ENCODE assay signal across 15 cellular contexts in the genomic region with DNA sequence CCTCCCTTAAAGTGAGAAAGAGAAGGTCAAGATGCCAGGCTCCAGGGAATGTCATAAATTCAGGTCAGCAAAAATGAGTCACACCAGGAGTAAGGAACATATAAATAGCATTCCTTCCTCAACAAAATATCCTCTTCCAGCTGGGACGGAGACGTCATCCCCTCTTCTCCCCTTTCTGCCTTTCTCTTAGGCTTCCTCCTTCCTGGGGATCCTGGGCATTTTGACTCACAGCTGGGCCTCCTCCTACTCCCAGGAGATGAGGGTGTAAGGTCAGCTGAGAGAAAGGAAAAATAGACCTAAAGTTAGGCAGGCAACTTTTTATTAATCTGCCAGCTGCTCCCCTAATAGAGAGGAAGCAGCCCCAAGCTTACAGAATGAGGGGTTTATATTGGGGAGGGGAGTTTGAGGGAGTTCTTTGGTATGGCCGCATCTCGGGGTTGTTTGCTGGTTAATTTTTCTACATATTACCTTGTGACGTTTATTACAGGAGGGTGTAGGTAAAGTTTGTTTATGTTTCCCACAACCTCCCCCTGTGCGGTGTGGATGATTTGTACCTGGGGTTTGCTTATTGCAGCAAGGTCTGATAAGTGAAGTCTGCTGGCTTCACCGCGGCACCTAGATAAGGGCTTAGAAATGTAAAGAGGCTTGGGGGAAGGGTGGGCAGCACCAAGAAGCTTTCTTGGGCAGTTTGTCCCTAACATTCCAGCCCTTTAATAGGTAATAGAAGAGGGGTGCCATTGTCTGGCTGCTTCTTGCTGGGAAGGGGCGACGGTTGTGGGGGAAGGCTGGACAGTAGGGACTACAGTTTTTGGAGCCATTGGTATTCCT. TPM values are rescaled to one million over a fixed set of nuclear protein-coding genes. Genes with fewer than 3 reads are reported as not detected.
DNase-seq lines count a peak whose midpoint lies in the region; ATAC-seq, FAIRE-seq and TF ChIP-seq lines count a peak whose summit lies in the region.
"Had no signal": no experiment of that assay in that cellular context is flagged by ENCODE, and none has a peak within 500 bp of the region (broad histone marks: within the 10 kb centered on the region; RNA-seq: fewer than 3 reads in every experiment).

No MANE protein-coding gene starts in this region.

- no peaks in the 10 kb centered on the region for H3K4me1 Mint-ChIP-seq in Calu3 (ENCODE audit: low read depth, unreplicated experiment)

- peak overlapping the region; percentile 48 to 63 (median 58) for H3K4me3 ChIP-seq in HepG2 (replicated peaks in 1 of 3; ENCODE audit: insufficient read depth in 1 of 3, low read depth in 2 of 3, low read length in 3 of 3)
- no peak overlapping the region for H3K4me3 ChIP-seq in right lobe of liver
- H3K4me3 ChIP-seq in brain microvascular endothelial cell (ENCODE audit: low read depth, low read length) = no peak overlapping the region

- H3K27ac ChIP-seq in HepG2 (ENCODE audit: extremely low read length, insufficient read depth, low read length) (peak overlapping the region; percentile 62), right lobe of liver (no peak overlapping the region), brain microvascular endothelial cell (no peak overlapping the region)

- POLR2A ChIA-PET in HepG2 (lab: Yijun Ruan, JAX) = interaction anchor here (1.0 to 4.0 kb wide), 7 partner anchors 10 to 148 kb away, joined by 3 to 30 read pairs (median 6); partner anchors contain the start of genes DCTPP1, ZNF688, ZNF689 and ZNF764

- peak overlapping the region; percentile 67 for H3K9ac ChIP-seq in HepG2 (ENCODE audit: insufficient read depth, low read depth, low read length)

- no peak overlapping the region for H3K4me3 Mint-ChIP-seq in Calu3 (ENCODE audit: low read depth, unreplicated experiment)
- H3K4me3 Mint-ChIP-seq: activated CD8-positive, alpha-beta memory T cell treated with anti-CD3 and anti-CD28 coated beads, Interleukin-2, amount 10 ng/mL, durations not matched to agents 7 days and 5 days; activated naive CD8-positive, alpha-beta T cell; natural killer cell treated with Interleukin-12 subunit alpha and Interleukin-12 subunit beta and Interleukin-15 and Interleukin-18, amount 100 ng/mL, for 72 hours had no signal

- peak; percentile 47 for DNase-seq in HepG2 (ENCODE audit: low spot score)
- DNase-seq in right lobe of liver = no peak
- peak; percentile 15 for DNase-seq in brain microvascular endothelial cell
- DNase-seq in left kidney (ENCODE audit: low read depth, low spot score) = peak; percentile 53
- no peak for DNase-seq in sciatic nerve (ENCODE audit: low spot score)
- no peak for DNase-seq in kidney glomerular epithelial cell (lab: John Stamatoyannopoulos, UW)
- no peak for DNase-seq in NCI-H82 treated with DMSO at 0.1 percent for 48 hours (lab: John Stamatoyannopoulos, UW; ENCODE audit: unreplicated experiment)
- DNase-seq in Calu3 = no peak
- DNase-seq: activated CD8-positive, alpha-beta memory T cell treated with anti-CD3 and anti-CD28 coated beads, Interleukin-2, amount 10 ng/mL, durations not matched to agents 7 days and 5 days; effector CD4-positive, alpha-beta T cell; NCI-H2171 had no signal

- no peak for TF ChIP-seq CTCF in HepG2 (CRISPR knock-in tag; IDR thresholded peaks at IDR 0.05)
- TF ChIP-seq CTCF in right lobe of liver (IDR thresholded peaks at IDR 0.05) = no peak
- TF ChIP-seq CTCF in brain microvascular endothelial cell (IDR thresholded peaks at IDR 0.05; ENCODE audit: low read depth, low read length, missing control alignments) = no peak
- TF ChIP-seq CTCF in Calu3 (IDR thresholded peaks at IDR 0.05; ENCODE audit: unreplicated experiment) = no peak

- H3K36me3 ChIP-seq in HepG2 (replicated peaks in 1 of 2; ENCODE audit: control insufficient read depth in 1 of 2, insufficient read depth in 2 of 2, low read length in 2 of 2) (no peaks in the 10 kb centered on the region), right lobe of liver (no peaks in the 10 kb centered on the region), brain microvascular endothelial cell (replicated peaks) (no peaks in the 10 kb centered on the region)

- no peaks in the 10 kb centered on the region for H4K20me1 ChIP-seq in HepG2 (ENCODE audit: insufficient read depth, low read length)

- H3K4me2 ChIP-seq in HepG2 (ENCODE audit: low read depth, low read length) = peak overlapping the region; percentile 97

- H3K36me3 Mint-ChIP-seq in Calu3 (ENCODE audit: insufficient read depth, unreplicated experiment) = no peaks in the 10 kb centered on the region
- H3K36me3 Mint-ChIP-seq: natural killer cell treated with Interleukin-12 subunit alpha and Interleukin-12 subunit beta and Interleukin-15 and Interleukin-18, amount 100 ng/mL, for 72 hours had no signal

- H3K27me3 Mint-ChIP-seq in Calu3 (ENCODE audit: unreplicated experiment) = peaks cover 12% of the 10 kb centered on the region
- H3K27me3 Mint-ChIP-seq: activated CD8-positive, alpha-beta memory T cell treated with anti-CD3 and anti-CD28 coated beads, Interleukin-2, amount 10 ng/mL, durations not matched to agents 7 days and 5 days; activated naive CD8-positive, alpha-beta T cell; natural killer cell treated with Interleukin-12 subunit alpha and Interleukin-12 subunit beta and Interleukin-15 and Interleukin-18, amount 100 ng/mL, for 72 hours had no signal

- no peak overlapping the region for H3K27ac Mint-ChIP-seq in Calu3 (ENCODE audit: unreplicated experiment)
- H3K27ac Mint-ChIP-seq: activated CD8-positive, alpha-beta memory T cell treated with anti-CD3 and anti-CD28 coated beads, Interleukin-2, amount 10 ng/mL, durations not matched to agents 7 days and 5 days; activated naive CD8-positive, alpha-beta T cell; natural killer cell treated with Interleukin-12 subunit alpha and Interleukin-12 subunit beta and Interleukin-15 and Interleukin-18, amount 100 ng/mL, for 72 hours had no signal

- H3K9me3 ChIP-seq in HepG2 (ENCODE audit: low read length) = no peaks in the 10 kb centered on the region
- no peaks in the 10 kb centered on the region for H3K9me3 ChIP-seq in right lobe of liver

- intact Hi-C loops in HepG2 (cut with micrococcal nuclease; ENCODE audit: unreplicated experiment) = loop anchor here (5.0 kb wide), 1 partner anchor 76 kb away; no protein-coding TSS in a partner anchor
- intact Hi-C loops in right lobe of liver (cut with DNase I) = no loop called here
- intact Hi-C loops in sciatic nerve (cut with DNase I) = no loop called here
- intact Hi-C loops in Calu3 (cut with micrococcal nuclease; ENCODE audit: unreplicated experiment) = no loop called here

- no peak overlapping the region for H2AFZ ChIP-seq in HepG2 (ENCODE audit: low read length)

- peak; percentile 21 for FAIRE-seq in HepG2 (lab: Jason Lieb, UNC)
- FAIRE-seq: GM12892, TTC549 had no signal

- H3K79me2 ChIP-seq in HepG2 (ENCODE audit: insufficient read depth, low read length) = no peaks in the 10 kb centered on the region

- WGBS in HepG2 (ENCODE audit: low lambda C conversion rate) = 3% methylated on average over 10 of the region's 10 CpGs
- 73% methylated on average over 9 of the region's 10 CpGs for WGBS in right lobe of liver (ENCODE audit: insufficient coverage, low coverage, low lambda C conversion rate, missing lambda C conversion rate)

- H3K9me3 Mint-ChIP-seq in Calu3 (ENCODE audit: low read depth, unreplicated experiment) = no peaks in the 10 kb centered on the region
- H3K9me3 Mint-ChIP-seq: natural killer cell treated with Interleukin-12 subunit alpha and Interleukin-12 subunit beta and Interleukin-15 and Interleukin-18, amount 100 ng/mL, for 72 hours had no signal

- no peaks in the 10 kb centered on the region for H3K27me3 ChIP-seq in HepG2 (ENCODE audit: control insufficient read depth in 1 of 2, insufficient read depth in 2 of 2, low read length in 2 of 2)
- H3K27me3 ChIP-seq in right lobe of liver = no peaks in the 10 kb centered on the region
- H3K27me3 ChIP-seq in brain microvascular endothelial cell (replicated peaks) = no peaks in the 10 kb centered on the region

- 0 out of 4 replicates have a peak, but pooled peaks of 1 of the 2 experiments have one; percentile 15 for TF ChIP-seq POLR2A in HepG2 (IDR thresholded peaks at IDR 0.05; ENCODE audit: insufficient read depth in 1 of 2, low read depth in 2 of 2, low read length in 2 of 2)
- no peak for TF ChIP-seq POLR2A in right lobe of liver (IDR thresholded peaks at IDR 0.05)

- no peak for TF ChIP-seq RAD21 in HepG2 (CRISPR knock-in tag; IDR thresholded peaks at IDR 0.05)

- H3K4me1 ChIP-seq in HepG2 (ENCODE audit: insufficient read depth, low read length) = peaks cover 72% of the 10 kb centered on the region
- H3K4me1 ChIP-seq in right lobe of liver = no peaks in the 10 kb centered on the region

- no peak; a peak in 1 of 4 replicates for TF ChIP-seq EP300 in HepG2 (IDR thresholded peaks at IDR 0.05; ENCODE audit: low read depth in 2 of 2, low read length in 2 of 2)
- TF ChIP-seq EP300 in HepG2 (CRISPR knock-in tag; IDR thresholded peaks at IDR 0.05; ENCODE audit: borderline replicate concordance) = no peak

- CTCF ChIA-PET in HepG2 (lab: Yijun Ruan, JAX; ENCODE audit: low intra/inter-chr PET ratio, low total read pairs) = no interaction called here
- CTCF ChIA-PET in Calu3 (lab: Charles Lee) = interaction anchor here (1.0 to 1.7 kb wide), 2 partner anchors 17 to 112 kb away, joined by 3 to 7 read pairs; partner anchors contain the start of genes DCTPP1 and ZNF764

- ATAC-seq in HepG2 (peak; percentile 43), right lobe of liver (no peak), sciatic nerve (no peak)
- ATAC-seq: activated CD8-positive, alpha-beta memory T cell treated with anti-CD3 and anti-CD28 coated beads, Interleukin-2, amount 10 ng/mL, durations not matched to agents 7 days and 5 days; natural killer cell treated with Interleukin-12 subunit alpha and Interleukin-12 subunit beta and Interleukin-15 and Interleukin-18, amount 100 ng/mL, for 72 hours had no signal

- no TSS peak for BruUV-seq in HepG2 (replicated peaks; lab: Mats Ljungman, UMichigan)
- no TSS peak for BruUV-seq in Calu3 (replicated peaks; lab: Mats Ljungman, UMichigan)

- in situ Hi-C loops in HepG2 (cut with HindIII; ENCODE audit: extremely low pct_ligation_motif_present, low pct_unique_long_range_greater_than_20kb) = no loop called here
- in situ Hi-C loops in brain microvascular endothelial cell (cut with HindIII; ENCODE audit: low pct_ligation_motif_present, low sequenced_read_pairs) = no loop called here

RNA-seq across cellular contexts. Expression of gene ZNF747, which starts 7.1 kb away (rescaled TPM):
- total RNA-seq in HepG2 (2016; rRNA removed; fragmentation: Illumina TruSeq; extraction: Trizol) (8.8 and 10.2 TPM in 2 replicates), right lobe of liver (1 to 10 TPM; 5.3 to 9.7 (median 6.4) TPM), sciatic nerve (12.7 TPM), Calu3 (2022) (12.3 and 15.4 TPM in 2 replicates)
- total RNA-seq in HepG2 (2016; cell fraction: cytosol; rRNA removed; fragmentation: Illumina TruSeq; extraction: Trizol; ENCODE audit: low read depth) = 2.7 and 2.8 TPM in 2 replicates
- total RNA-seq in HepG2 (2016; cell fraction: insoluble cytoplasmic fraction; rRNA removed; fragmentation: Illumina TruSeq; extraction: Trizol) = 10.3 and 10.8 TPM in 2 replicates
- 8.9 and 9.2 TPM in 2 replicates for total RNA-seq in HepG2 (2016; cell fraction: membrane; rRNA removed; fragmentation: Illumina TruSeq; extraction: Trizol)
- 7.3 and 9.1 TPM in 2 replicates for total RNA-seq in HepG2 (2016; cell fraction: nucleus; rRNA removed; fragmentation: Illumina TruSeq; extraction: Trizol)
- 7.0 and 7.2 TPM in 2 replicates for polyA plus RNA-seq in HepG2 (2011; rRNA removed)
- polyA plus RNA-seq in HepG2 (2011; cell fraction: cytosol; rRNA removed) = 5.7 and 6.4 TPM in 2 replicates
- polyA plus RNA-seq in HepG2 (2011; cell fraction: nucleus; rRNA removed) = 9.4 and 11.1 TPM in 2 replicates
- 2.3 and 3.6 TPM in 2 replicates for polyA plus RNA-seq in HepG2 (2012)
- polyA plus RNA-seq in HepG2 (2016; cell fraction: cytosol; fragmentation: Illumina TruSeq; extraction: Trizol; ENCODE audit: low read depth) = 1.7 and 1.9 TPM in 2 replicates
- 9.4 and 9.8 TPM in 2 replicates for polyA plus RNA-seq in HepG2 (2016; cell fraction: insoluble cytoplasmic fraction; fragmentation: Illumina TruSeq; extraction: Trizol; ENCODE audit: low read depth)
- polyA plus RNA-seq in HepG2 (2016; cell fraction: membrane; fragmentation: Illumina TruSeq; extraction: Trizol; ENCODE audit: low read depth) = 5.7 and 5.8 TPM in 2 replicates
- polyA plus RNA-seq in HepG2 (2016; cell fraction: nucleus; fragmentation: Illumina TruSeq; extraction: Trizol; ENCODE audit: insufficient read depth, low read depth) = 12.4 and 13.5 TPM in 2 replicates
- polyA minus RNA-seq in HepG2 (2011; rRNA and poly(A)+ RNA removed; ENCODE audit: low replicate concordance) = 12.9 and 13.6 TPM in 2 replicates
- polyA minus RNA-seq in HepG2 (2011; cell fraction: cytosol; rRNA and poly(A)+ RNA removed) = 5.2 and 6.2 TPM in 2 replicates
- 12.5 and 16.8 TPM in 2 replicates for polyA minus RNA-seq in HepG2 (2011; cell fraction: nucleus; rRNA and poly(A)+ RNA removed)

RNA-seq across cellular contexts. Expression of gene ZNF768, which starts 15.3 kb away (rescaled TPM):
- total RNA-seq in HepG2 (2016; rRNA removed; fragmentation: Illumina TruSeq; extraction: Trizol) (26.6 and 34.4 TPM in 2 replicates), right lobe of liver (10 to 100 TPM; 14.7 to 21.2 (median 18.8) TPM), sciatic nerve (30.3 TPM), Calu3 (2022) (40.8 and 42.6 TPM in 2 replicates)
- total RNA-seq in HepG2 (2016; cell fraction: cytosol; rRNA removed; fragmentation: Illumina TruSeq; extraction: Trizol; ENCODE audit: low read depth) = 6.1 and 6.9 TPM in 2 replicates
- 23.0 and 34.5 TPM in 2 replicates for total RNA-seq in HepG2 (2016; cell fraction: insoluble cytoplasmic fraction; rRNA removed; fragmentation: Illumina TruSeq; extraction: Trizol)
- 19.9 and 22.9 TPM in 2 replicates for total RNA-seq in HepG2 (2016; cell fraction: membrane; rRNA removed; fragmentation: Illumina TruSeq; extraction: Trizol)
- total RNA-seq in HepG2 (2016; cell fraction: nucleus; rRNA removed; fragmentation: Illumina TruSeq; extraction: Trizol) = 17.6 and 18.7 TPM in 2 replicates
- polyA plus RNA-seq in HepG2 (2011; rRNA removed) = 26.7 and 40.0 TPM in 2 replicates
- 22.2 and 36.8 TPM in 2 replicates for polyA plus RNA-seq in HepG2 (2011; cell fraction: cytosol; rRNA removed)
- 67.1 and 79.3 TPM in 2 replicates for polyA plus RNA-seq in HepG2 (2011; cell fraction: nucleus; rRNA removed)
- 22.9 and 30.0 TPM in 2 replicates for polyA plus RNA-seq in HepG2 (2012)
- polyA plus RNA-seq in HepG2 (2016; cell fraction: cytosol; fragmentation: Illumina TruSeq; extraction: Trizol; ENCODE audit: low read depth) = 6.4 and 7.1 TPM in 2 replicates
- polyA plus RNA-seq in HepG2 (2016; cell fraction: insoluble cytoplasmic fraction; fragmentation: Illumina TruSeq; extraction: Trizol; ENCODE audit: low read depth) = 32.0 and 39.1 TPM in 2 replicates
- 19.7 and 20.2 TPM in 2 replicates for polyA plus RNA-seq in HepG2 (2016; cell fraction: membrane; fragmentation: Illumina TruSeq; extraction: Trizol; ENCODE audit: low read depth)
- polyA plus RNA-seq in HepG2 (2016; cell fraction: nucleus; fragmentation: Illumina TruSeq; extraction: Trizol; ENCODE audit: insufficient read depth, low read depth) = 50.4 and 51.1 TPM in 2 replicates
- 11.8 and 40.3 TPM in 2 replicates for polyA minus RNA-seq in HepG2 (2011; rRNA and poly(A)+ RNA removed; ENCODE audit: low replicate concordance)
- polyA minus RNA-seq in HepG2 (2011; cell fraction: cytosol; rRNA and poly(A)+ RNA removed) = 18.5 and 21.5 TPM in 2 replicates
- 7.8 and 8.2 TPM in 2 replicates for polyA minus RNA-seq in HepG2 (2011; cell fraction: nucleus; rRNA and poly(A)+ RNA removed)

RNA-seq across cellular contexts. Expression of gene ZNF764, which starts 16.5 kb away (rescaled TPM):
- total RNA-seq in HepG2 (2016; rRNA removed; fragmentation: Illumina TruSeq; extraction: Trizol) (7.3 and 9.1 TPM in 2 replicates), right lobe of liver (1 to 10 TPM; 3.2 to 6.5 (median 4.8) TPM), sciatic nerve (9.5 TPM), Calu3 (2022) (16.5 and 16.7 TPM in 2 replicates)
- 2.8 and 3.1 TPM in 2 replicates for total RNA-seq in HepG2 (2016; cell fraction: cytosol; rRNA removed; fragmentation: Illumina TruSeq; extraction: Trizol; ENCODE audit: low read depth)
- total RNA-seq in HepG2 (2016; cell fraction: insoluble cytoplasmic fraction; rRNA removed; fragmentation: Illumina TruSeq; extraction: Trizol) = 5.9 and 8.3 TPM in 2 replicates
- 6.4 and 7.9 TPM in 2 replicates for total RNA-seq in HepG2 (2016; cell fraction: membrane; rRNA removed; fragmentation: Illumina TruSeq; extraction: Trizol)
- total RNA-seq in HepG2 (2016; cell fraction: nucleus; rRNA removed; fragmentation: Illumina TruSeq; extraction: Trizol) = 7.4 and 7.9 TPM in 2 replicates
- polyA plus RNA-seq in HepG2 (2011; rRNA removed) = 4.1 and 4.8 TPM in 2 replicates
- 4.1 and 4.5 TPM in 2 replicates for polyA plus RNA-seq in HepG2 (2011; cell fraction: cytosol; rRNA removed)
- 11.6 and 12.2 TPM in 2 replicates for polyA plus RNA-seq in HepG2 (2011; cell fraction: nucleus; rRNA removed)
- 3.6 and 4.9 TPM in 2 replicates for polyA plus RNA-seq in HepG2 (2012)
- 1.7 and 2.0 TPM in 2 replicates for polyA plus RNA-seq in HepG2 (2016; cell fraction: cytosol; fragmentation: Illumina TruSeq; extraction: Trizol; ENCODE audit: low read depth)
- 6.8 and 7.3 TPM in 2 replicates for polyA plus RNA-seq in HepG2 (2016; cell fraction: insoluble cytoplasmic fraction; fragmentation: Illumina TruSeq; extraction: Trizol; ENCODE audit: low read depth)
- 4.0 TPM in 2 replicates for polyA plus RNA-seq in HepG2 (2016; cell fraction: membrane; fragmentation: Illumina TruSeq; extraction: Trizol; ENCODE audit: low read depth)
- 18.1 and 18.6 TPM in 2 replicates for polyA plus RNA-seq in HepG2 (2016; cell fraction: nucleus; fragmentation: Illumina TruSeq; extraction: Trizol; ENCODE audit: insufficient read depth, low read depth)
- 4.3 and 10.8 TPM in 2 replicates for polyA minus RNA-seq in HepG2 (2011; rRNA and poly(A)+ RNA removed; ENCODE audit: low replicate concordance)
- 6.1 and 6.6 TPM in 2 replicates for polyA minus RNA-seq in HepG2 (2011; cell fraction: cytosol; rRNA and poly(A)+ RNA removed)
- polyA minus RNA-seq in HepG2 (2011; cell fraction: nucleus; rRNA and poly(A)+ RNA removed) = 7.7 and 8.7 TPM in 2 replicates

RNA-seq across cellular contexts. Expression of gene ZNF688, which starts 29.8 kb away (rescaled TPM):
- total RNA-seq in HepG2 (2016; rRNA removed; fragmentation: Illumina TruSeq; extraction: Trizol) (5.4 and 5.8 TPM in 2 replicates), right lobe of liver (10 to 100 TPM in 1 of 6 experiments, 1 to 10 TPM in 5; 4.0 to 11.5 (median 6.5) TPM), sciatic nerve (13.6 TPM), Calu3 (2022) (11.8 and 13.5 TPM in 2 replicates)
- total RNA-seq in HepG2 (2016; cell fraction: cytosol; rRNA removed; fragmentation: Illumina TruSeq; extraction: Trizol; ENCODE audit: low read depth) = 13.1 and 13.2 TPM in 2 replicates
- total RNA-seq in HepG2 (2016; cell fraction: insoluble cytoplasmic fraction; rRNA removed; fragmentation: Illumina TruSeq; extraction: Trizol) = 4.0 and 4.8 TPM in 2 replicates
- 8.5 and 11.4 TPM in 2 replicates for total RNA-seq in HepG2 (2016; cell fraction: membrane; rRNA removed; fragmentation: Illumina TruSeq; extraction: Trizol)
- total RNA-seq in HepG2 (2016; cell fraction: nucleus; rRNA removed; fragmentation: Illumina TruSeq; extraction: Trizol) = 2.6 and 3.6 TPM in 2 replicates
- 2.4 and 2.9 TPM in 2 replicates for polyA plus RNA-seq in HepG2 (2011; rRNA removed)
- polyA plus RNA-seq in HepG2 (2011; cell fraction: cytosol; rRNA removed) = 2.7 and 3.8 TPM in 2 replicates
- polyA plus RNA-seq in HepG2 (2011; cell fraction: nucleus; rRNA removed) = 4.5 TPM in 2 replicates
- 2.3 and 3.6 TPM in 2 replicates for polyA plus RNA-seq in HepG2 (2012)
- polyA plus RNA-seq in HepG2 (2016; cell fraction: cytosol; fragmentation: Illumina TruSeq; extraction: Trizol; ENCODE audit: low read depth) = 17.2 and 20.6 TPM in 2 replicates
- polyA plus RNA-seq in HepG2 (2016; cell fraction: insoluble cytoplasmic fraction; fragmentation: Illumina TruSeq; extraction: Trizol; ENCODE audit: low read depth) = 5.4 and 6.1 TPM in 2 replicates
- polyA plus RNA-seq in HepG2 (2016; cell fraction: membrane; fragmentation: Illumina TruSeq; extraction: Trizol; ENCODE audit: low read depth) = 16.0 and 17.2 TPM in 2 replicates
- 6.9 and 8.3 TPM in 2 replicates for polyA plus RNA-seq in HepG2 (2016; cell fraction: nucleus; fragmentation: Illumina TruSeq; extraction: Trizol; ENCODE audit: insufficient read depth, low read depth)
- polyA minus RNA-seq in HepG2 (2011; rRNA and poly(A)+ RNA removed; ENCODE audit: low replicate concordance) = 1.7 and 2.7 TPM in 2 replicates
- polyA minus RNA-seq in HepG2 (2011; cell fraction: cytosol; rRNA and poly(A)+ RNA removed) = 1.8 and 2.9 TPM in 2 replicates
- polyA minus RNA-seq in HepG2 (2011; cell fraction: nucleus; rRNA and poly(A)+ RNA removed) = 2.0 and 2.4 TPM in 2 replicates

RNA-seq across cellular contexts. Expression of gene ZNF785, which starts 43.8 kb away (rescaled TPM):
- total RNA-seq in HepG2 (2016; rRNA removed; fragmentation: Illumina TruSeq; extraction: Trizol) = not detected in 2 replicates
- total RNA-seq in HepG2 (2016; cell fraction: cytosol; rRNA removed; fragmentation: Illumina TruSeq; extraction: Trizol; ENCODE audit: low read depth) = not detected in 2 replicates
- not detected in 2 replicates for total RNA-seq in HepG2 (2016; cell fraction: insoluble cytoplasmic fraction; rRNA removed; fragmentation: Illumina TruSeq; extraction: Trizol)
- not detected in 2 replicates for total RNA-seq in HepG2 (2016; cell fraction: membrane; rRNA removed; fragmentation: Illumina TruSeq; extraction: Trizol)
- total RNA-seq in HepG2 (2016; cell fraction: nucleus; rRNA removed; fragmentation: Illumina TruSeq; extraction: Trizol) = not detected in 2 replicates
- 0.01 TPM in 1 of 2 replicates, not detected in the other for polyA plus RNA-seq in HepG2 (2011; rRNA removed)
- 0.03 TPM in 1 of 2 replicates, not detected in the other for polyA plus RNA-seq in HepG2 (2011; cell fraction: cytosol; rRNA removed)
- polyA plus RNA-seq in HepG2 (2011; cell fraction: nucleus; rRNA removed) = 0.05 TPM in 1 of 2 replicates, not detected in the other
- 0.11 TPM in 1 of 2 replicates, not detected in the other for polyA plus RNA-seq in HepG2 (2012)
- not detected in 2 replicates for polyA plus RNA-seq in HepG2 (2016; cell fraction: cytosol; fragmentation: Illumina TruSeq; extraction: Trizol; ENCODE audit: low read depth)
- polyA plus RNA-seq in HepG2 (2016; cell fraction: insoluble cytoplasmic fraction; fragmentation: Illumina TruSeq; extraction: Trizol; ENCODE audit: low read depth) = not detected in 2 replicates
- not detected in 2 replicates for polyA plus RNA-seq in HepG2 (2016; cell fraction: membrane; fragmentation: Illumina TruSeq; extraction: Trizol; ENCODE audit: low read depth)
- polyA plus RNA-seq in HepG2 (2016; cell fraction: nucleus; fragmentation: Illumina TruSeq; extraction: Trizol; ENCODE audit: insufficient read depth, low read depth) = not detected in 2 replicates
- 10.5 TPM in 1 of 2 replicates, not detected in the other for polyA minus RNA-seq in HepG2 (2011; rRNA and poly(A)+ RNA removed; ENCODE audit: low replicate concordance)
- polyA minus RNA-seq in HepG2 (2011; cell fraction: cytosol; rRNA and poly(A)+ RNA removed) = not detected in 2 replicates
- polyA minus RNA-seq in HepG2 (2011; cell fraction: nucleus; rRNA and poly(A)+ RNA removed) = not detected in 2 replicates
- total RNA-seq in right lobe of liver = 1 to 10 TPM; 2.4 to 6.5 (median 5.6) TPM
- 26.3 TPM for total RNA-seq in sciatic nerve
- total RNA-seq in Calu3 (2022) = 22.2 and 22.9 TPM in 2 replicates

Comparison
In these comparisons a context has a peak if more than half of its experiments do, and no peak if none do; other contexts are left out.
1. DNase-seq: peak in HepG2 (single experiment), brain microvascular endothelial cell (single experiment) and left kidney (single experiment); none in right lobe of liver (0 of 3), sciatic nerve (single experiment), kidney glomerular epithelial cell (single experiment), NCI-H82 treated with DMSO at 0.1 percent for 48 hours (single experiment) and Calu3 (single experiment).
2. H3K4me3 ChIP-seq: peak in HepG2 (3 of 3); none in right lobe of liver (0 of 3) and brain microvascular endothelial cell (single experiment).